21 cellular contexts compared by ENCODE assay signal in genomic region chr22:46502776-46503175, GRCh38.
"Had no signal": no experiment of that assay in that cellular context is flagged by ENCODE, and none has a peak within 500 bp of the region (broad histone marks: within the 10 kb centered on the region; RNA-seq: fewer than 3 reads in every experiment).

No MANE protein-coding gene starts in this region.

- ATAC-seq: activated CD4-positive, CD25-positive, alpha-beta regulatory T cell treated with anti-CD3 and anti-CD28 coated beads, Interleukin-2, amount 50 U/mL, for 24 hours; left lung; natural killer cell; pancreas; right cardiac atrium; stimulated activated naive CD8-positive, alpha-beta T cell treated with anti-CD3 and anti-CD28 coated beads, Interleukin-15, amount 100 ng/mL, for 72 hours had no signal

- H3K36me3 ChIP-seq: esophagus muscularis mucosa, left lung, neutrophil, pancreas, tibial nerve had no signal

- H3K4me3 ChIP-seq: esophagus muscularis mucosa, hepatocyte, left lung, lung, pancreas, tibial nerve had no signal

- H2AFZ ChIP-seq: hepatocyte had no signal

- H3K79me2 ChIP-seq: hepatocyte had no signal

- H3K27me3 ChIP-seq: pancreas had no signal

- H3K27ac ChIP-seq: esophagus muscularis mucosa, hepatocyte, left lung, neutrophil, pancreas, tibial nerve had no signal

- DNase-seq: activated CD4-positive, alpha-beta memory T cell treated with anti-CD3 and anti-CD28 coated beads, Interleukin-2, amount 10 ng/mL, durations not matched to agents 7 days and 5 days; activated CD4-positive, alpha-beta T cell treated with anti-CD3 and anti-CD28 coated beads, Interleukin-2, amount 10 ng/mL, durations not matched to agents 24 days and 14 days; activated gamma-delta T cell; anterior cingulate cortex; central memory CD4-positive, alpha-beta T cell; dermis blood vessel endothelial cell; effector memory CD4-positive, alpha-beta T cell; glutamatergic neuron; immature natural killer cell; left lung; midbrain; natural killer cell; pancreas; right cardiac atrium; stimulated activated naive CD8-positive, alpha-beta T cell treated with anti-CD3 and anti-CD28 coated beads, Interleukin-15, amount 100 ng/mL, for 72 hours had no signal

- H3K9me3 ChIP-seq: esophagus muscularis mucosa, left lung, neutrophil, pancreas, tibial nerve had no signal

- H3K4me1 ChIP-seq: esophagus muscularis mucosa, left lung, pancreas had no signal

- H3K4me2 ChIP-seq: hepatocyte had no signal
